In genomic region chr18:59493019-59493418, GRCh38 we compare ENCODE assay signal across 21 cellular contexts.
"Had no signal": no experiment of that assay in that cellular context is flagged by ENCODE, and none has a peak within 500 bp of the region (broad histone marks: within the 10 kb centered on the region; RNA-seq: fewer than 3 reads in every experiment).

No MANE protein-coding gene starts in this region.

- ATAC-seq: esophagus mucosa; gastroesophageal sphincter; heart left ventricle; left lung; naive thymus-derived CD4-positive, alpha-beta T cell; pancreas; stimulated activated naive B cell treated with anti-CD40 and anti-IgM and Interleukin-4, amounts not matched to agents 10 μg/mL and 1 μg/mL and 100 μg/mL, for 72 hours had no signal

- H3K27me3 Mint-ChIP-seq: dendritic cell treated with granulocyte-macrophage colony-stimulating factor and Interleukin-4, amounts not matched to agents 40 ng/mL and 50 ng/mL, for 4 days had no signal

- H3K9me3 Mint-ChIP-seq: dendritic cell treated with granulocyte-macrophage colony-stimulating factor and Interleukin-4, amounts not matched to agents 40 ng/mL and 50 ng/mL, for 4 days; stimulated activated naive B cell treated with anti-CD40 and anti-IgM and Interleukin-4, amounts not matched to agents 10 μg/mL and 1 μg/mL and 100 μg/mL, for 72 hours; stimulated activated naive CD8-positive, alpha-beta T cell treated with anti-CD3 and anti-CD28 coated beads, Interleukin-15, Interleukin-2, amounts not matched to agents 100 ng/mL and 50 ng/mL, for 24 hours had no signal

- H3K27ac Mint-ChIP-seq: dendritic cell treated with granulocyte-macrophage colony-stimulating factor and Interleukin-4, amounts not matched to agents 40 ng/mL and 50 ng/mL, for 4 days; endodermal cell; naive thymus-derived CD4-positive, alpha-beta T cell; progenitor cell of endocrine pancreas; stimulated activated naive B cell treated with anti-CD40 and anti-IgM and Interleukin-4, amounts not matched to agents 10 μg/mL and 1 μg/mL and 100 μg/mL, for 72 hours; stimulated activated naive CD8-positive, alpha-beta T cell treated with anti-CD3 and anti-CD28 coated beads, Interleukin-15, Interleukin-2, amounts not matched to agents 100 ng/mL and 50 ng/mL, for 24 hours had no signal

- H3K4me1 Mint-ChIP-seq: endodermal cell; naive thymus-derived CD4-positive, alpha-beta T cell had no signal

- H3K4me3 Mint-ChIP-seq: dendritic cell treated with granulocyte-macrophage colony-stimulating factor and Interleukin-4, amounts not matched to agents 40 ng/mL and 50 ng/mL, for 4 days; endodermal cell; naive thymus-derived CD4-positive, alpha-beta T cell; stimulated activated naive B cell treated with anti-CD40 and anti-IgM and Interleukin-4, amounts not matched to agents 10 μg/mL and 1 μg/mL and 100 μg/mL, for 72 hours; stimulated activated naive CD8-positive, alpha-beta T cell treated with anti-CD3 and anti-CD28 coated beads, Interleukin-15, Interleukin-2, amounts not matched to agents 100 ng/mL and 50 ng/mL, for 24 hours had no signal

- DNase-seq: colonic mucosa; effector CD8-positive, alpha-beta T cell; endodermal cell; foreskin fibroblast; heart left ventricle; kidney; left lung; mesenchymal stem cell; midbrain; naive thymus-derived CD4-positive, alpha-beta T cell; pancreas; sigmoid colon; stimulated activated CD4-positive, alpha-beta T cell treated with anti-CD3 and anti-CD28 coated beads, Interleukin-15, amount 100 ng/mL, for 24 hours; stimulated activated CD4-positive, alpha-beta T cell treated with anti-CD3 and anti-CD28 coated beads, Interleukin-2, amount 100 ng/mL, for 48 hours; stimulated activated naive B cell treated with anti-CD40 and anti-IgM and Interleukin-4, amounts not matched to agents 10 μg/mL and 1 μg/mL and 100 μg/mL, for 72 hours; upper lobe of left lung had no signal

- H3K36me3 Mint-ChIP-seq: stimulated activated naive B cell treated with anti-CD40 and anti-IgM and Interleukin-4, amounts not matched to agents 10 μg/mL and 1 μg/mL and 100 μg/mL, for 72 hours had no signal
